ENCODE assay signal across 8 cellular contexts in the genomic region with DNA sequence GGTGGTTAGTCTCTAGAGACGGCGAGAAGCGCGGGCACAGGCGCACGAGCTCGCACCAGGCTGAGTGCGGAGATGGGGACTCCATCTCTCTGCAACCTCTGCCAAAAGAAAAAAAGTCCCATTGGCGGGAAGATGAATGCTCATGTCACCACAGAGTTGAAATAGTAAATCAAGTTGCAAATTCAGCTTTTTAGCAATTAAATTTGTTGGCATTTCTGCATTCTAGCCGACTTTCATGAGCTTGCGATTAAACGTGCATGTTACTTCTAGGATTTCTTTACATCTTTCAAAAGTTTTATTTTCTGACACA. TPM values are rescaled to one million over a fixed set of nuclear protein-coding genes. Genes with fewer than 3 reads are reported as not detected.
DNase-seq lines count a peak whose midpoint lies in the region; ATAC-seq and TF ChIP-seq lines count a peak whose summit lies in the region.

No MANE protein-coding gene starts in this region.

- H2AK5ac ChIP-seq in IMR-90 (ENCODE audit: low read depth, low read length) = no peak overlapping the region

- peak overlapping the region; percentile 29 to 62; a peak in 2 of 4 replicates for H4K8ac ChIP-seq in IMR-90 (ENCODE audit: low read depth in 2 of 2, low read length in 2 of 2)

- H3K79me1 ChIP-seq in IMR-90 (ENCODE audit: low read depth in 1 of 2, low read length in 2 of 2) = peaks cover 13 to 47% of the 10 kb centered on the region in 2 experiments

- peak; percentile 43 for ATAC-seq in GM21619 (IDR thresholded peaks at IDR 0.05; ENCODE audit: unreplicated experiment)
- peak; percentile 81; the same call in 1 of the 2 replicates for ATAC-seq in IMR-90 (ENCODE audit: low read depth)
- ATAC-seq in WTC11 = peak; percentile 78
- no peak for ATAC-seq in foreskin keratinocyte

- H3K36me3 ChIP-seq in IMR-90 (ENCODE audit: control insufficient read depth, insufficient read depth, low read length) = peaks cover under 1% of the 10 kb centered on the region; the same call in 1 of the 2 replicates

- in situ Hi-C loops in IMR-90 (cut with MboI; ENCODE audit: low sequenced_read_pairs) = no loop called here

- no peaks in the 10 kb centered on the region for H4K20me1 ChIP-seq in IMR-90 (ENCODE audit: insufficient read depth, low read length)

- intact Hi-C loops in IMR-90 (cut with micrococcal nuclease) = no loop called here
- intact Hi-C loops in posterior cingulate gyrus (cut with DNase I) = no loop called here

- H3K4me1 Mint-ChIP-seq in WTC11 = peaks cover 23% of the 10 kb centered on the region

- no peaks in the 10 kb centered on the region for H3K4me1 ChIP-seq in IMR-90 (ENCODE audit: control insufficient read depth, insufficient read depth, low read length)
- H3K4me1 ChIP-seq in foreskin keratinocyte = peaks cover 4% of the 10 kb centered on the region

- peak overlapping the region; percentile 98 for H2AFZ ChIP-seq in IMR-90 (replicated peaks; ENCODE audit: low read length, poor library complexity)

- H3K18ac ChIP-seq in IMR-90 (ENCODE audit: low read depth, low read length) = no peak overlapping the region

- no peaks in the 10 kb centered on the region; the same call in 1 of the 2 replicates for H3K9me3 Mint-ChIP-seq in WTC11

- WGBS in IMR-90 (ENCODE audit: extremely low coverage in 2 of 2, insufficient read length in 1 of 2), 2 experiments = no CpG with 5 or more reads among the region's 12 CpGs

- no peak overlapping the region for H3K4ac ChIP-seq in IMR-90 (ENCODE audit: low read depth, low read length)

- no peak for TF ChIP-seq POLR2A in IMR-90 (IDR thresholded peaks at IDR 0.05; ENCODE audit: low read depth, low read length)

- no peak overlapping the region for H2BK120ac ChIP-seq in IMR-90 (ENCODE audit: low read depth, low read length)

- no peak overlapping the region for H4K5ac ChIP-seq in IMR-90 (ENCODE audit: low read depth, low read length)

- H3K9ac ChIP-seq in IMR-90 (ENCODE audit: low read depth, low read length) = peak overlapping the region; percentile 89

- H2AK9ac ChIP-seq in IMR-90 (replicated peaks; ENCODE audit: low read depth, low read length, poor library complexity) = no peak overlapping the region

- no peak for TF ChIP-seq RAD21 in IMR-90 (IDR thresholded peaks at IDR 0.05; ENCODE audit: low read length)

- H2BK15ac ChIP-seq in IMR-90 (ENCODE audit: low read depth, low read length) = no peak overlapping the region

- peak overlapping the region; percentile 58; the same call in 1 of the 2 replicates for H3K27ac ChIP-seq in IMR-90 (ENCODE audit: insufficient read depth, low read length)
- peak overlapping the region; percentile 46 for H3K27ac ChIP-seq in foreskin keratinocyte

- H3K4me2 ChIP-seq in IMR-90 (ENCODE audit: low read depth, low read length) = peak overlapping the region; percentile 98

- H2BK20ac ChIP-seq in IMR-90 (ENCODE audit: low read depth, low read length) = no peak overlapping the region

- peaks cover 9% of the 10 kb centered on the region for H3K36me3 Mint-ChIP-seq in WTC11

- peak overlapping the region; percentile 70 for H3K4me3 ChIP-seq in IMR-90 (ENCODE audit: insufficient read depth, low read depth, low read length)

- H3K27me3 Mint-ChIP-seq in WTC11 (ENCODE audit: low read depth) = no peaks in the 10 kb centered on the region

- dilution Hi-C loops in IMR-90 (cut with HindIII; ENCODE audit: low sequenced_read_pairs, unreplicated experiment) = no loop called here

- POLR2A ChIA-PET in IMR-90 (lab: Charles Lee; ENCODE audit: unreplicated experiment) = interaction anchor here (0.5 to 0.7 kb wide), 2 partner anchors 48 to 896 kb away, joined by 3 to 5 read pairs; no protein-coding TSS in a partner anchor
- POLR2A ChIA-PET in WTC11 (lab: Charles Lee) = interaction anchor here (1.0 to 2.2 kb wide), 2 partner anchors 18 to 29 kb away, joined by 3 to 11 read pairs; partner anchors contain the start of genes ASB3 and ERLEC1

- no TSS peak for BruUV-seq in IMR-90 (replicated peaks; lab: Mats Ljungman, UMichigan)

- H3K23ac ChIP-seq in IMR-90 (ENCODE audit: low read depth, low read length) = peak overlapping the region; percentile 45; the same call in 1 of the 2 replicates

- H3K9me3 ChIP-seq in IMR-90 (ENCODE audit: control insufficient read depth, insufficient read depth, low read length) = no peaks in the 10 kb centered on the region

- DNase-seq in NCI-H526 (lab: John Stamatoyannopoulos, UW) (peak; percentile 10 to 61), NCI-H526 treated with DMSO at 0.1 percent for 48 hours (lab: John Stamatoyannopoulos, UW) (no peak), IMR-90 (no peak), WTC11 (ENCODE audit: low spot score) (peak; percentile 36), foreskin keratinocyte (no peak), posterior cingulate gyrus (peak in 8 of 10 donors; percentile 41 to 92 (median 54)), cerebellar nuclear complex (lab: John Stamatoyannopoulos, UW) (no peak)

- H2BK5ac ChIP-seq in IMR-90 (ENCODE audit: low read depth, low read length, poor library complexity, severe bottlenecking) = no peak overlapping the region

- H3K4me3 Mint-ChIP-seq in WTC11 = peak overlapping the region; percentile 90

- TF ChIP-seq CTCF in IMR-90 (conservative IDR thresholded peaks at IDR 0.05; ENCODE audit: low read depth, low read length) (no peak), WTC11 (IDR thresholded peaks at IDR 0.05) (no peak), foreskin keratinocyte (conservative IDR thresholded peaks at IDR 0.05) (no peak)

- no peaks in the 10 kb centered on the region for H3K27me3 ChIP-seq in IMR-90 (ENCODE audit: control insufficient read depth, insufficient read depth, low read length)
- H3K27me3 ChIP-seq in foreskin keratinocyte = no peaks in the 10 kb centered on the region

- H3K27ac Mint-ChIP-seq in WTC11 = peak overlapping the region; percentile 87

- H4K91ac ChIP-seq in IMR-90 (ENCODE audit: insufficient read depth, low read depth, low read length) = no peak overlapping the region

- no peaks in the 10 kb centered on the region; the same call in 1 of the 2 replicates for H3K9me1 ChIP-seq in IMR-90 (ENCODE audit: insufficient read depth, low read length)

- peak overlapping the region; percentile 14; the same call in 1 of the 2 replicates for H3K14ac ChIP-seq in IMR-90 (replicated peaks; ENCODE audit: low read depth, low read length)

- H3K56ac ChIP-seq in IMR-90 (ENCODE audit: extremely low read depth, insufficient read depth, low read length) = peak overlapping the region; percentile 29; the same call in 1 of the 2 replicates

- CTCF ChIA-PET in IMR-90 (lab: Yijun Ruan, JAX) (interaction anchor here (0.6 kb wide), 1 partner anchor 14 kb away, joined by 5 read pairs; no protein-coding TSS in a partner anchor), WTC11 (lab: Charles Lee) (interaction anchor here (0.7 to 1.7 kb wide), 5 partner anchors 8 to 259 kb away, joined by 3 to 7 read pairs (median 5); no protein-coding TSS in a partner anchor)

TF ChIP-seq in IMR-90, 13 proteins besides CTCF, POLR2A, EP300 and RAD21:
- TF ChIP-seq BHLHE40 (IDR thresholded peaks at IDR 0.05; ENCODE audit: low read depth, low read length) = no peak
- TF ChIP-seq RFX5 (IDR thresholded peaks at IDR 0.05; ENCODE audit: low read depth, low read length) = no peak
- TF ChIP-seq RCOR1 (IDR thresholded peaks at IDR 0.05; ENCODE audit: insufficient replicate concordance, low read length) = no peak

TF ChIP-seq in WTC11, 78 proteins besides CTCF, POLR2A, EP300 and RAD21:
- TF ChIP-seq, protein P1, sequence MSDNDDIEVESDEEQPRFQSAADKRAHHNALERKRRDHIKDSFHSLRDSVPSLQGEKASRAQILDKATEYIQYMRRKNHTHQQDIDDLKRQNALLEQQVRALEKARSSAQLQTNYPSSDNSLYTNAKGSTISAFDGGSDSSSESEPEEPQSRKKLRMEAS (CRISPR knock-in tag; IDR thresholded peaks at IDR 0.05) = peak; percentile 65; the same call in 1 of the 2 replicates
- TF ChIP-seq SP1 (CRISPR knock-in tag; conservative IDR thresholded peaks at IDR 0.05) (0 out of 2 replicates have a peak, but pooled peaks have one; percentile 5), ATF2 (CRISPR knock-in tag; IDR thresholded peaks at IDR 0.05; ENCODE audit: borderline replicate concordance, low read depth) (no peak)

RNA-seq across cellular contexts. Expression of gene CHAC2, which starts 0.6 kb away (rescaled TPM):
- total RNA-seq in IMR-90 (2012; rRNA removed) (3.9 and 6.9 TPM in 2 replicates), WTC11 (2021) (8.7 to 10.2 TPM (median 9.6 TPM) in 3 replicates), foreskin keratinocyte (14.3 TPM in 2 replicates)
- polyA plus RNA-seq in IMR-90 (2012; rRNA removed) (1.9 and 2.4 TPM in 2 replicates), foreskin keratinocyte (11.1 and 13.8 TPM in 2 replicates)
- 1.4 and 1.8 TPM in 2 replicates for polyA plus RNA-seq in IMR-90 (2012; cell fraction: cytosol; rRNA removed)
- 0.36 and 0.63 TPM in 2 replicates for polyA plus RNA-seq in IMR-90 (2012; cell fraction: nucleus; rRNA removed; ENCODE audit: low replicate concordance)

RNA-seq across cellular contexts. Expression of gene ASB3, which starts 18.6 kb away (rescaled TPM):
- total RNA-seq in IMR-90 (2012; rRNA removed) (36.2 and 39.2 TPM in 2 replicates), WTC11 (2021) (26.9 to 30.2 TPM (median 30.0 TPM) in 3 replicates), foreskin keratinocyte (12.0 and 13.8 TPM in 2 replicates)
- polyA plus RNA-seq in IMR-90 (2012; rRNA removed) (17.1 and 19.2 TPM in 2 replicates), foreskin keratinocyte (6.8 and 7.5 TPM in 2 replicates)
- 4.8 and 5.9 TPM in 2 replicates for polyA plus RNA-seq in IMR-90 (2012; cell fraction: cytosol; rRNA removed)
- polyA plus RNA-seq in IMR-90 (2012; cell fraction: nucleus; rRNA removed; ENCODE audit: low replicate concordance) = 3.0 and 28.6 TPM in 2 replicates

RNA-seq across cellular contexts. Expression of gene ERLEC1, which starts 18.7 kb away (rescaled TPM):
- total RNA-seq in IMR-90 (2012; rRNA removed) (40.3 and 63.6 TPM in 2 replicates), WTC11 (2021) (25.9 to 27.8 TPM (median 26.5 TPM) in 3 replicates), foreskin keratinocyte (34.0 and 35.4 TPM in 2 replicates)
- polyA plus RNA-seq in IMR-90 (2012; rRNA removed) (41.6 and 53.4 TPM in 2 replicates), foreskin keratinocyte (20.7 and 22.1 TPM in 2 replicates)
- 10.1 and 17.9 TPM in 2 replicates for polyA plus RNA-seq in IMR-90 (2012; cell fraction: cytosol; rRNA removed)
- 3.7 and 24.7 TPM in 2 replicates for polyA plus RNA-seq in IMR-90 (2012; cell fraction: nucleus; rRNA removed; ENCODE audit: low replicate concordance)

Comparison
In these comparisons a context has a peak if more than half of its experiments do, and no peak if none do; other contexts are left out.
1. DNase-seq: peak in NCI-H526 (2 of 2), WTC11 (single experiment) and posterior cingulate gyrus (8 of 10); none in NCI-H526 treated with DMSO at 0.1 percent for 48 hours (single experiment), IMR-90 (single experiment), foreskin keratinocyte (0 of 2) and cerebellar nuclear complex (0 of 2).